Comparison of ENCODE assay signal across 1 cellular context in genomic region chr17:39011907-39012468, GRCh38.
TF ChIP-seq lines count a peak whose summit lies in the region.

No MANE protein-coding gene starts in this region.

TF ChIP-seq in IMR-90, 13 proteins besides CTCF, POLR2A, EP300 and RAD21:
- TF ChIP-seq ELK1 (IDR thresholded peaks at IDR 0.05; ENCODE audit: borderline replicate concordance, low read depth, low read length) (no peak), USF2 (IDR thresholded peaks at IDR 0.05; ENCODE audit: low read depth, low read length) (no peak), SMC3 (IDR thresholded peaks at IDR 0.05; ENCODE audit: low read depth, low read length) (no peak), BHLHE40 (IDR thresholded peaks at IDR 0.05; ENCODE audit: low read depth, low read length) (no peak), CEBPB (IDR thresholded peaks at IDR 0.05; ENCODE audit: low read depth, low read length) (no peak)
